ENCODE assay signal across 1 cellular context in genomic region chr3:42590989-42591756, GRCh38.
TF ChIP-seq lines count a peak whose summit lies in the region.

No MANE protein-coding gene starts in this region.

TF ChIP-seq in WTC11, 78 proteins besides CTCF, POLR2A, EP300 and RAD21 (continued from another document):
- TF ChIP-seq ZNF532 (CRISPR knock-in tag; IDR thresholded peaks at IDR 0.05; ENCODE audit: borderline replicate concordance) = no peak
